14 cellular contexts compared by ENCODE assay signal in the genomic region with DNA sequence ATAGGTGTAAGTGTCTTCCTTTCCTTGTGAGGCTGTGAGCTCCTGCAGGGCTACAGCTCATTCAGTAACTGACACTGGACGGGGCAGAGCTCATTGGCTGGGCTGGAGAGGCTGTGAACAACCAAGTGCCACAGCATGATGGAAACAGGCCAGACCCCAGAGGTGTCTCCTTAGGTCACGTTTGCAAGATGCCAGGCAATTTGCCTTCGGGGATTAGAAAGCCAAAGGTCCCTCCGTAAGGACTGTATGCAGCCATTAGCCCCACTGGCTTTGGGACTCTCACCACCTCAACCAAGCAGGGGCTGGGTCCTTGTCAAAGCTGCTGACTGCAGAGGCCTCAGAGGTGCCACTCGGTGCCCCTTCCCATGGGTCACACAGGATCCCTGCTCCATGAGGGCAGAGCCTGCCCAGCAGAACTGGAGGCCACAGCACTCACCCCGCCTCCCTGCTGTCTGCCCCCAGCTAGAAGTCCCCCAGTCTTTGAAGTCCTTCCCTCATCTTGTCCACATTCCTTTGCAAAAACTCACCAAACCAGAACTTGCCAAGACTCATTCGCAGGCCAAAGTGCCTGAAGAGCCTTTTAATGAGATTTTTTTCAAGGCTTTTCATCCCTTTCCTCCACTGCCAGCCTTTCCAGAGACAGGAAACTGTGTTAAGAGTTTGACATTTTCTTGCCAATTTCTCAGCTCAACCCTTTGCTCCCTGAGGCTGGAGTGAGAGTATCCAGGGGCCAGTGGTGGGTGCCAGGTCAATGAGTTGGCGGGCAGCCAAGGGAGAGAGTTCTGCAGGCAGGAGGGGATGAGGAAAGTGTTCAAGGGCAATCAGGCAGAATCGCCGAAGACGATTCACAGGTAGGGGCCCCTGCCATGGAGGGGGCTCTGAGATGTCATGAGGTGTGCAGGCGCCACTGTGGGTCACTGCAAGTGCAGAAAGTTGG. TPM values are rescaled to one million over a fixed set of nuclear protein-coding genes. Genes with fewer than 3 reads are reported as not detected.
DNase-seq lines count a peak whose midpoint lies in the region; ATAC-seq, FAIRE-seq and TF ChIP-seq lines count a peak whose summit lies in the region.
"Had no signal": no experiment of that assay in that cellular context is flagged by ENCODE, and none has a peak within 500 bp of the region (broad histone marks: within the 10 kb centered on the region; RNA-seq: fewer than 3 reads in every experiment).

No MANE protein-coding gene starts in this region.

- H3K4me3 Mint-ChIP-seq in neural progenitor cell (no peak overlapping the region), T-helper 17 cell (no peak overlapping the region)

- H3K27ac Mint-ChIP-seq in neural progenitor cell (peak overlapping the region; percentile 47), T-helper 17 cell (no peak overlapping the region)

- TF ChIP-seq CTCF in AG09319 (IDR thresholded peaks at IDR 0.05; ENCODE audit: low read depth, low read length) (no peak), neural progenitor cell (IDR thresholded peaks at IDR 0.05) (no peak)

- peak overlapping the region; percentile 1 for H2AFZ ChIP-seq in neural progenitor cell (replicated peaks)

- no peak overlapping the region for H3K4me2 ChIP-seq in neural progenitor cell

- peaks cover 33% of the 10 kb centered on the region for H3K4me1 Mint-ChIP-seq in neural progenitor cell
- H3K4me1 Mint-ChIP-seq in T-helper 17 cell, result peaks cover 5% of the 10 kb centered on the region

- H3K9ac ChIP-seq in neural progenitor cell, result no peak overlapping the region

- no peak overlapping the region for H3K4me3 ChIP-seq in neural progenitor cell
- H3K4me3 ChIP-seq: HAP-1, right lobe of liver had no signal

- ATAC-seq in T-helper 17 cell, result no peak

- no peaks in the 10 kb centered on the region for H3K79me2 ChIP-seq in neural progenitor cell (ENCODE audit: low read depth)

- H3K36me3 Mint-ChIP-seq in neural progenitor cell, result peaks cover 6% of the 10 kb centered on the region
- H3K36me3 Mint-ChIP-seq in T-helper 17 cell (ENCODE audit: low read depth), result no peaks in the 10 kb centered on the region

- no peak overlapping the region for H3K27ac ChIP-seq in neural progenitor cell
- H3K27ac ChIP-seq: right lobe of liver, VCaP had no signal

- no peaks in the 10 kb centered on the region for H3F3A ChIP-seq in neural progenitor cell (ENCODE audit: low read depth)

- no peaks in the 10 kb centered on the region for H3K9me3 Mint-ChIP-seq in neural progenitor cell

- peaks cover 14% of the 10 kb centered on the region for H3K4me1 ChIP-seq in neural progenitor cell
- H3K4me1 ChIP-seq: HAP-1 had no signal

- no peaks in the 10 kb centered on the region for H3K9me3 ChIP-seq in neural progenitor cell (ENCODE audit: low read depth)
- H3K9me3 ChIP-seq in T-helper 17 cell (ENCODE audit: control insufficient read depth, low read length, poor library complexity, severe bottlenecking), result no peaks in the 10 kb centered on the region
- H3K9me3 ChIP-seq: HAP-1, right lobe of liver had no signal

- H4K20me1 ChIP-seq in neural progenitor cell (ENCODE audit: low read depth), result no peaks in the 10 kb centered on the region

- H3K27me3 Mint-ChIP-seq in neural progenitor cell (ENCODE audit: insufficient read depth, low read depth) (no peaks in the 10 kb centered on the region), T-helper 17 cell (no peaks in the 10 kb centered on the region)

- no peaks in the 10 kb centered on the region for H3K36me3 ChIP-seq in neural progenitor cell

- no peaks in the 10 kb centered on the region for H3K27me3 ChIP-seq in neural progenitor cell
- H3K27me3 ChIP-seq: right lobe of liver had no signal

- DNase-seq in AG09319 (ENCODE audit: extremely low read depth, low read depth) (peak; percentile 51), RCC 7860 (ENCODE audit: low spot score) (peak; percentile 72), fibroblast of peridontal ligament (ENCODE audit: extremely low read depth) (peak; percentile 94), neural progenitor cell (ENCODE audit: low spot score) (no peak), T-helper 17 cell (no peak), NCI-H69 (lab: John Stamatoyannopoulos, UW) (no peak), DMS79 treated with DMSO at 0.1 percent for 48 hours (lab: John Stamatoyannopoulos, UW) (no peak)
- no peak for DNase-seq in central memory CD4-positive, alpha-beta T cell
- DNase-seq: NCI-H1436 had no signal

- peak; percentile 86 for FAIRE-seq in RCC 7860 (lab: Jason Lieb, UNC)
- FAIRE-seq: colon, D721Med had no signal

RNA-seq across cellular contexts. Expression of a gene that starts 39.7 kb away (rescaled TPM):
- 22.6 and 24.6 TPM in 2 replicates for total RNA-seq in neural progenitor cell (ENCODE audit: low replicate concordance)
- total RNA-seq in T-helper 17 cell, result 10 to 100 TPM; 23.5 to 26.4 TPM

Comparison
In these comparisons a context has a peak if more than half of its experiments do, and no peak if none do; other contexts are left out.
1. DNase-seq: peak in AG09319 (single experiment), RCC 7860 (single experiment) and fibroblast of peridontal ligament (single experiment); none in neural progenitor cell (single experiment), T-helper 17 cell (0 of 3), central memory CD4-positive, alpha-beta T cell (single experiment), NCI-H69 (single experiment) and DMS79 treated with DMSO at 0.1 percent for 48 hours (single experiment).